In genomic region chr16:1958715-1959268, GRCh38 we compare ENCODE assay signal across 10 cellular contexts. TPM values are rescaled to one million over a fixed set of nuclear protein-coding genes. Genes with fewer than 3 reads are reported as not detected.
A peak's percentile ranks its signal among the peaks of the same experiment; 100 is the strongest.
DNase-seq lines count a peak whose midpoint lies in the region; ATAC-seq and TF ChIP-seq lines count a peak whose summit lies in the region.
"Had no signal": no experiment of that assay in that cellular context is flagged by ENCODE, and none has a peak within 500 bp of the region (broad histone marks: within the 10 kb centered on the region; RNA-seq: fewer than 3 reads in every experiment).

No MANE protein-coding gene starts in this region.

- H3K4me3 Mint-ChIP-seq in activated T-cell treated with anti-CD3 and anti-CD28 coated beads, Interleukin-2, amount 50 U/mL, for 24 hours, result peak overlapping the region; percentile 87

- H3K36me3 Mint-ChIP-seq in activated T-cell treated with anti-CD3 and anti-CD28 coated beads, Interleukin-2, amount 50 U/mL, for 24 hours (ENCODE audit: low read depth), result peaks cover 44% of the 10 kb centered on the region

- peaks cover 0 to 11% of the 10 kb centered on the region in 2 donors for H3K27me3 ChIP-seq in tibial artery

- H3K4me3 ChIP-seq in tibial artery, result peak overlapping the region; percentile 80 to 83

- H3K27ac Mint-ChIP-seq in activated T-cell treated with anti-CD3 and anti-CD28 coated beads, Interleukin-2, amount 50 U/mL, for 24 hours, result peak overlapping the region; percentile 94

- no peaks in the 10 kb centered on the region for H3K9me3 ChIP-seq in tibial artery

- H3K27me3 Mint-ChIP-seq in activated T-cell treated with anti-CD3 and anti-CD28 coated beads, Interleukin-2, amount 50 U/mL, for 24 hours, result no peaks in the 10 kb centered on the region

- no peak for DNase-seq in activated T-cell treated with anti-CD3 and anti-CD28 coated beads, Interleukin-2, amount 50 U/mL, for 24 hours
- no peak for DNase-seq in activated T-cell treated with anti-CD3 and anti-CD28 coated beads for 4 hours
- DNase-seq in left lobe of liver (ENCODE audit: low spot score), result no peak
- DNase-seq in tibial artery, result no peak
- DNase-seq in stimulated activated CD4-positive, alpha-beta T cell treated with anti-CD3 and anti-CD28 coated beads, Interleukin-12 subunit alpha, Interleukin-12 subunit beta, amount 100 ng/mL, for 4 hours, result no peak
- no peak for DNase-seq in NCI-H226
- no peak for DNase-seq in GM10266 (ENCODE audit: extremely low spot score)

- H3K4me1 Mint-ChIP-seq in activated T-cell treated with anti-CD3 and anti-CD28 coated beads, Interleukin-2, amount 50 U/mL, for 24 hours (ENCODE audit: low read depth), result peaks cover 37% of the 10 kb centered on the region

- peaks cover 28 to 32% (median 31%) of the 10 kb centered on the region in 3 donors for H3K36me3 ChIP-seq in tibial artery

- intact Hi-C loops in tibial artery (cut with DNase I; ENCODE audit: low total_unique reads), result no loop called here

- H3K27ac ChIP-seq in angular gyrus (ENCODE audit: low read depth, low read length) (peak overlapping the region; percentile 84), tibial artery (peak overlapping the region; percentile 85 to 92)

- H3K4me1 ChIP-seq in tibial artery, result peaks cover 0 to 27% (median 18%) of the 10 kb centered on the region in 4 donors

- TF ChIP-seq CTCF in tibial artery (IDR thresholded peaks at IDR 0.05) (no peak), GM10266 (IDR thresholded peaks at IDR 0.05; ENCODE audit: control insufficient read depth, insufficient read depth, low read depth, missing control alignments) (no peak)

- peak; percentile 9 for ATAC-seq in left lobe of liver

- H3K9me3 Mint-ChIP-seq in activated T-cell treated with anti-CD3 and anti-CD28 coated beads, Interleukin-2, amount 50 U/mL, for 24 hours, result no peaks in the 10 kb centered on the region

RNA-seq across cellular contexts. Expression of gene NDUFB10, which starts 0.5 kb away (rescaled TPM):
- total RNA-seq in left lobe of liver, result 88.6 TPM

RNA-seq across cellular contexts. Expression of gene RPL3L, which starts 4.3 kb away (rescaled TPM):
- total RNA-seq in left lobe of liver, result not detected
- total RNA-seq: Daoy, mononuclear cell had no signal

RNA-seq across cellular contexts. Expression of gene RPS2, which starts 5.8 kb away (rescaled TPM):
- 545 TPM for total RNA-seq in left lobe of liver

RNA-seq across cellular contexts. Expression of gene RNF151, which starts 7.9 kb away (rescaled TPM):
- total RNA-seq in left lobe of liver, result not detected
- total RNA-seq: Daoy, mononuclear cell had no signal

RNA-seq across cellular contexts. Expression of gene TBL3, which starts 13.1 kb away (rescaled TPM):
- 18.6 TPM for total RNA-seq in left lobe of liver
